In genomic region chr19:15031675-15032074, GRCh38 we compare ENCODE assay signal across 8 cellular contexts. TPM values are rescaled to one million over a fixed set of nuclear protein-coding genes. Genes with fewer than 3 reads are reported as not detected.
"Had no signal": no experiment of that assay in that cellular context is flagged by ENCODE, and none has a peak within 500 bp of the region (broad histone marks: within the 10 kb centered on the region; RNA-seq: fewer than 3 reads in every experiment).

No MANE protein-coding gene starts in this region.

- DNase-seq: GDM1, GF-D8 had no signal

- FAIRE-seq: G401.6, GM12878, GM12891, GM18507, GM19239 had no signal

- ATAC-seq: GM12878 had no signal

- H3K4me3 ChIP-seq: GM12878 had no signal

RNA-seq across cellular contexts. Expression of gene CASP14, which starts 17.6 kb away (rescaled TPM):
- total RNA-seq: G401 had no signal

RNA-seq across cellular contexts. Expression of gene OR1I1, which starts 50.3 kb away (rescaled TPM):
- total RNA-seq: G401, GM12878 had no signal
- polyA plus RNA-seq: GM12878 had no signal

RNA-seq across cellular contexts. Expression of gene SLC1A6, which starts 52.0 kb away (rescaled TPM):
- total RNA-seq: GM12878 had no signal
